In the genomic region with DNA sequence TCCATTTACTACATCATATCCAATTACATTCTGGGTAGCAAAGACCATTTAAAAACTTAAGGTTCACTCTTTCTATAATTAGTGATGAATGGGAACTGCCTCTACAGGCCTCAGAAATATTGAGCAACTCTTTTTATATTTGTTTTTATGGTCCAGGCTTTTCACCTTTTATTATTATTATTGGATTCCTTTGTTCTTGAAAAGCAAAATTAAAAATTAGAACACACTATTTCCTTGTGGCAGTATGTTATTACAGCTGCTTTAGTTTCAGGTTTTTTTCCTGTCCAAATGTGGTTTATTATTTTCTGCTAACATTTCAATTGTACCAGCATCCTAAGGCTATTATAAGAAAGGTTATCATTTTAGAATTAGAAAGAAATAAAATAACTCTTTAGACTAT, we compare ENCODE assay signal across 13 cellular contexts.
DNase-seq lines count a peak whose midpoint lies in the region; ATAC-seq and TF ChIP-seq lines count a peak whose summit lies in the region.
"Had no signal": no experiment of that assay in that cellular context is flagged by ENCODE, and none has a peak within 500 bp of the region (broad histone marks: within the 10 kb centered on the region; RNA-seq: fewer than 3 reads in every experiment).

No MANE protein-coding gene starts in this region.

- H3K9me3 ChIP-seq in H9 (ENCODE audit: control insufficient read depth, low read depth, low read length) (no peaks in the 10 kb centered on the region), adrenal gland (replicated peaks in 1 of 3) (no peaks in the 10 kb centered on the region)

- no peaks in the 10 kb centered on the region for H3K79me1 ChIP-seq in H9 (ENCODE audit: insufficient read depth, low read depth, low read length, poor library complexity, severe bottlenecking)

- no peaks in the 10 kb centered on the region for H3K23me2 ChIP-seq in H9 (ENCODE audit: insufficient read length, low read depth, low read length, poor library complexity, severe bottlenecking)

- H2AK5ac ChIP-seq in H9 (ENCODE audit: insufficient read length, low read length) = no peak overlapping the region

- no peak overlapping the region for H3K4ac ChIP-seq in H9 (ENCODE audit: low read depth, low read length)

- H3K27ac ChIP-seq in H9 (ENCODE audit: insufficient read length, low read depth, low read length) (no peak overlapping the region), adrenal gland (no peak overlapping the region)
- H3K27ac ChIP-seq: BLaER1 treated with 17β-estradiol and CSF1 and Interleukin-3, amounts not matched to agents 10 nM and 100 nM; GM23248 had no signal

- no peak overlapping the region for H3K23ac ChIP-seq in H9 (ENCODE audit: insufficient read length, low read depth, low read length)

- no peak overlapping the region for H2BK20ac ChIP-seq in H9 (ENCODE audit: low read depth, low read length, poor library complexity, severe bottlenecking)

- H3K18ac ChIP-seq in H9 (ENCODE audit: insufficient read length, low read depth, low read length) = no peak overlapping the region

- H3K27me3 ChIP-seq in H9 (ENCODE audit: insufficient read depth, low read length) (no peaks in the 10 kb centered on the region), adrenal gland (no peaks in the 10 kb centered on the region)
- H3K27me3 ChIP-seq: BLaER1 treated with 17β-estradiol and CSF1 and Interleukin-3, amounts not matched to agents 10 nM and 100 nM had no signal

- no peak overlapping the region for H4K8ac ChIP-seq in H9 (replicated peaks; ENCODE audit: insufficient read length, low read depth, low read length)

- no peak overlapping the region for H3K4me2 ChIP-seq in H9 (ENCODE audit: insufficient read depth, insufficient read length, low read length)
- H3K4me2 ChIP-seq: BLaER1 treated with 17β-estradiol and CSF1 and Interleukin-3, amounts not matched to agents 10 nM and 100 nM had no signal

- H3K4me3 Mint-ChIP-seq in H9 = no peak overlapping the region
- no peak overlapping the region for H3K4me3 Mint-ChIP-seq in activated T-helper 1 cell treated with anti-CD3 and anti-CD28 coated beads, Interleukin-12 subunit alpha, Interleukin-12 subunit beta, Interleukin-2, Interleukin-4 antibody, amounts not matched to agents 30 ng/mL and 10 ng/mL and 1 ng/mL, durations not matched to agents 14 hours and 24 hours and 36 hours
- H3K4me3 Mint-ChIP-seq: CD4-positive, CD25-positive, alpha-beta regulatory T cell had no signal

- H4K5ac ChIP-seq in H9 (ENCODE audit: insufficient read length, low read depth, low read length) = no peak overlapping the region

- H3K27ac Mint-ChIP-seq in H9 = peak overlapping the region in 2 of 3 experiments; percentile 7 to 87; a peak in 2 of 7 replicates
- H3K27ac Mint-ChIP-seq in activated T-helper 1 cell treated with anti-CD3 and anti-CD28 coated beads, Interleukin-12 subunit alpha, Interleukin-12 subunit beta, Interleukin-2, Interleukin-4 antibody, amounts not matched to agents 30 ng/mL and 10 ng/mL and 1 ng/mL, durations not matched to agents 14 hours and 24 hours and 36 hours = no peak overlapping the region

- no peak overlapping the region for H2BK120ac ChIP-seq in H9 (ENCODE audit: low read depth, low read length, poor library complexity, severe bottlenecking)

- H2BK12ac ChIP-seq in H9 (ENCODE audit: insufficient read length, low read depth, low read length) = no peak overlapping the region

- no peak overlapping the region for H2BK15ac ChIP-seq in H9 (ENCODE audit: low read depth, low read length)

- peaks cover 3 to 9% (median 5%) of the 10 kb centered on the region in 3 experiments; a peak in 5 of 7 replicates for H3K36me3 Mint-ChIP-seq in H9 (ENCODE audit: insufficient read depth in 1 of 3, low read depth in 3 of 3)
- H3K36me3 Mint-ChIP-seq in activated T-helper 1 cell treated with anti-CD3 and anti-CD28 coated beads, Interleukin-12 subunit alpha, Interleukin-12 subunit beta, Interleukin-2, Interleukin-4 antibody, amounts not matched to agents 30 ng/mL and 10 ng/mL and 1 ng/mL, durations not matched to agents 14 hours and 24 hours and 36 hours (ENCODE audit: low read depth) = peaks cover 4% of the 10 kb centered on the region

- no peak overlapping the region for H3T11ph ChIP-seq in H9 (ENCODE audit: low read length)

- no peaks in the 10 kb centered on the region for H3K9me3 Mint-ChIP-seq in H9
- no peaks in the 10 kb centered on the region for H3K9me3 Mint-ChIP-seq in activated T-helper 1 cell treated with anti-CD3 and anti-CD28 coated beads, Interleukin-12 subunit alpha, Interleukin-12 subunit beta, Interleukin-2, Interleukin-4 antibody, amounts not matched to agents 30 ng/mL and 10 ng/mL and 1 ng/mL, durations not matched to agents 14 hours and 24 hours and 36 hours

- intact Hi-C loops in activated T-helper 1 cell treated with anti-CD3 and anti-CD28 coated beads, Interleukin-12 subunit alpha, Interleukin-12 subunit beta, Interleukin-2, Interleukin-4 antibody, amounts not matched to agents 30 ng/mL and 10 ng/mL and 1 ng/mL, durations not matched to agents 14 hours and 24 hours and 36 hours (cut with micrococcal nuclease) = no loop called here
- intact Hi-C loops in adrenal gland (cut with DNase I) = no loop called here

- no peaks in the 10 kb centered on the region for H3K79me2 ChIP-seq in H9 (ENCODE audit: insufficient read depth, low read length)

- H3K4me1 Mint-ChIP-seq in H9 = peaks cover 26 to 28% of the 10 kb centered on the region in 2 experiments
- H3K4me1 Mint-ChIP-seq in activated T-helper 1 cell treated with anti-CD3 and anti-CD28 coated beads, Interleukin-12 subunit alpha, Interleukin-12 subunit beta, Interleukin-2, Interleukin-4 antibody, amounts not matched to agents 30 ng/mL and 10 ng/mL and 1 ng/mL, durations not matched to agents 14 hours and 24 hours and 36 hours (ENCODE audit: low read depth) = no peaks in the 10 kb centered on the region

- no peak overlapping the region for H4K91ac ChIP-seq in H9 (ENCODE audit: insufficient read length, low read depth, low read length)

- no peaks in the 10 kb centered on the region for H4K20me1 ChIP-seq in H9 (ENCODE audit: control insufficient read depth, insufficient read depth, insufficient read length)
- H4K20me1 ChIP-seq: BLaER1 treated with 17β-estradiol and CSF1 and Interleukin-3, amounts not matched to agents 10 nM and 100 nM had no signal

- no peak overlapping the region for H2AFZ ChIP-seq in H9 (ENCODE audit: low read length)
- H2AFZ ChIP-seq: GM23248 had no signal

- no peak overlapping the region for H2BK5ac ChIP-seq in H9 (ENCODE audit: insufficient read length, low read length)

- H3K4me1 ChIP-seq in H9 (ENCODE audit: insufficient read depth, low read length) (no peaks in the 10 kb centered on the region), adrenal gland (replicated peaks in 1 of 2) (peaks cover 0 to 8% of the 10 kb centered on the region in 2 donors)

- TF ChIP-seq CTCF in H9 (conservative IDR thresholded peaks at IDR 0.05) (no peak), adrenal gland (IDR thresholded peaks at IDR 0.05) (no peak)

- TF ChIP-seq POLR2A in adrenal gland (IDR thresholded peaks at IDR 0.05) = no peak

- DNase-seq in H9 (no peak), LHCN-M2 (ENCODE audit: low read depth) (peak; percentile 28), dermis microvascular lymphatic vessel endothelial cell (ENCODE audit: low read depth in 2 of 2) (peak; percentile 55), myocyte (ENCODE audit: low read depth) (peak; percentile 20), inferior parietal cortex (ENCODE audit: extremely low spot score) (no peak), adrenal gland (no peak)
- DNase-seq in activated T-helper 1 cell treated with anti-CD3 and anti-CD28 coated beads, Interleukin-12 subunit alpha, Interleukin-12 subunit beta, Interleukin-2, Interleukin-4 antibody, amounts not matched to agents 30 ng/mL and 10 ng/mL and 1 ng/mL, durations not matched to agents 14 hours and 24 hours and 36 hours (ENCODE audit: low spot score) = no peak
- DNase-seq: ACHN; CD4-positive, CD25-positive, alpha-beta regulatory T cell; DMS 273 treated with DMSO at 0.1 percent for 48 hours; GM23248 had no signal

- ATAC-seq in HG03469 (IDR thresholded peaks at IDR 0.05; ENCODE audit: unreplicated experiment) = no peak

- no peak overlapping the region for H3K14ac ChIP-seq in H9 (ENCODE audit: insufficient read depth, low read length)

- H3K56ac ChIP-seq in H9 (ENCODE audit: insufficient read length, low read depth, low read length) = no peak overlapping the region

- H3K9ac ChIP-seq in H9 (ENCODE audit: extremely low read depth, insufficient read length, low read length) = no peak overlapping the region
- H3K9ac ChIP-seq: BLaER1 treated with 17β-estradiol and CSF1 and Interleukin-3, amounts not matched to agents 10 nM and 100 nM; GM23248 had no signal

- no peaks in the 10 kb centered on the region for H3K36me3 ChIP-seq in adrenal gland (replicated peaks in 1 of 2)

- H3K4me3 ChIP-seq in adrenal gland = no peak overlapping the region
- H3K4me3 ChIP-seq: BLaER1 treated with 17β-estradiol and CSF1 and Interleukin-3, amounts not matched to agents 10 nM and 100 nM; GM23248 had no signal

- peaks cover 2% of the 10 kb centered on the region; the same call in 1 of the 2 replicates for H3K27me3 Mint-ChIP-seq in H9 (ENCODE audit: low read depth)
- H3K27me3 Mint-ChIP-seq in activated T-helper 1 cell treated with anti-CD3 and anti-CD28 coated beads, Interleukin-12 subunit alpha, Interleukin-12 subunit beta, Interleukin-2, Interleukin-4 antibody, amounts not matched to agents 30 ng/mL and 10 ng/mL and 1 ng/mL, durations not matched to agents 14 hours and 24 hours and 36 hours (ENCODE audit: insufficient read depth) = no peaks in the 10 kb centered on the region
- H3K27me3 Mint-ChIP-seq: CD4-positive, CD25-positive, alpha-beta regulatory T cell had no signal

Comparison
In these comparisons a context has a peak if more than half of its experiments do, and no peak if none do; other contexts are left out.
1. DNase-seq: peak in LHCN-M2 (single experiment), dermis microvascular lymphatic vessel endothelial cell (2 of 2) and myocyte (single experiment); none in H9 (single experiment), activated T-helper 1 cell treated with anti-CD3 and anti-CD28 coated beads, Interleukin-12 subunit alpha, Interleukin-12 subunit beta, Interleukin-2, Interleukin-4 antibody, amounts not matched to agents 30 ng/mL and 10 ng/mL and 1 ng/mL, durations not matched to agents 14 hours and 24 hours and 36 hours (single experiment), inferior parietal cortex (single experiment) and adrenal gland (0 of 7).